In the genomic region with DNA sequence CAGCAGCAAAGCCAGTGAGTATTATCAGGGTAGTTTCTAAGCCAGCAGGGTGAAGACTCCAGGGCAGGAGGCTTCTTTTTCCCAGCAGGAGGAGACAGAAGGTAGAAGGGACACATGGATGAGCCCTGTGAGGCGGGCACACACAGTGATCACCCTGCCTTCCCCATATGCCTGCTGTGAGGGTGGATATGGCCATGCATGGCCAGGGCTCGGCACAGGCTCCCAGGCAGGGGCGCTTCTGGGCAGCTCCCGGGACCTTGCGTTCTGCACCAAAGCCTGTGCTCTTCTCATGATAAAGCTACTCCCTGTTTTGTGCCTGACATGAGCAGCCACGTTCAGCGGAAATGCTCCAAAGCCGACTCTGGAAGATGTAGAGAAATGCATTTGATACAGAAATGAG, we compare ENCODE assay signal across 10 cellular contexts.
"Had no signal": no experiment of that assay in that cellular context is flagged by ENCODE, and none has a peak within 500 bp of the region (broad histone marks: within the 10 kb centered on the region; RNA-seq: fewer than 3 reads in every experiment).

No MANE protein-coding gene starts in this region.

- ATAC-seq: GM23338, HCT116 had no signal

- H3K9ac ChIP-seq: GM23248 had no signal

- H3K4me1 ChIP-seq: HAP-1 had no signal

- H3K9me3 ChIP-seq: HAP-1 had no signal

- H3K4me3 ChIP-seq: GM23248, GM23338, HAP-1 had no signal

- H2AFZ ChIP-seq: GM23248, GM23338 had no signal

- H3K4me2 ChIP-seq: GM23338 had no signal

- DNase-seq: GM23248, GOT3, H9, HCEC 1CT, HFFc6 had no signal

- H3K27ac ChIP-seq: GM23248 had no signal

- H3K36me3 ChIP-seq: HAP-1 had no signal

- FAIRE-seq: H1, H54 had no signal
